In genomic region chr1:27504588-27505419, GRCh38 we compare ENCODE assay signal across 9 cellular contexts. TPM values are rescaled to one million over a fixed set of nuclear protein-coding genes. Genes with fewer than 3 reads are reported as not detected.
DNase-seq lines count a peak whose midpoint lies in the region; ATAC-seq and TF ChIP-seq lines count a peak whose summit lies in the region.
"Had no signal": no experiment of that assay in that cellular context is flagged by ENCODE, and none has a peak within 500 bp of the region (broad histone marks: within the 10 kb centered on the region; RNA-seq: fewer than 3 reads in every experiment).

No MANE protein-coding gene starts in this region.

- CTCF ChIA-PET in OCI-LY7 (lab: Charles Lee; ENCODE audit: unreplicated experiment): no interaction called here

- intact Hi-C loops in OCI-LY7 (cut with micrococcal nuclease; ENCODE audit: unreplicated experiment): no loop called here

- H2AFZ ChIP-seq in OCI-LY7 (ENCODE audit: low read length): peak overlapping the region; percentile 30; the same call in 1 of the 2 replicates

- ATAC-seq in HG02973 (IDR thresholded peaks at IDR 0.05; ENCODE audit: unreplicated experiment) (no peak), HG03457 (IDR thresholded peaks at IDR 0.05; ENCODE audit: unreplicated experiment) (no peak), GM21737 (IDR thresholded peaks at IDR 0.05; ENCODE audit: unreplicated experiment) (no peak)

- H3K27ac ChIP-seq in OCI-LY7 (ENCODE audit: low read depth, low read length, poor library complexity, severe bottlenecking) (no peak overlapping the region), temporal lobe (ENCODE audit: low read depth, low read length) (peak overlapping the region; percentile 99)

- POLR2A ChIA-PET in OCI-LY7 (lab: Charles Lee): no interaction called here

- peaks cover 10% of the 10 kb centered on the region for H3K4me1 ChIP-seq in OCI-LY7 (ENCODE audit: insufficient read depth, low read length, poor library complexity, severe bottlenecking)

- H3K9me3 ChIP-seq in OCI-LY7 (ENCODE audit: low read length): no peaks in the 10 kb centered on the region

- TF ChIP-seq CTCF in OCI-LY7 (conservative IDR thresholded peaks at IDR 0.05; ENCODE audit: low read length) (no peak), epithelial cell of esophagus (IDR thresholded peaks at IDR 0.05; ENCODE audit: insufficient read depth, low read depth, low read length, missing control alignments) (no peak)

- no peaks in the 10 kb centered on the region for H3K36me3 ChIP-seq in OCI-LY7 (ENCODE audit: insufficient read depth, low read length)

- no peak overlapping the region for H3K4me2 ChIP-seq in OCI-LY7 (ENCODE audit: low read length)

- H3K4me3 ChIP-seq in OCI-LY7 (ENCODE audit: low read depth, low read length, poor library complexity, severe bottlenecking) (no peak overlapping the region), epithelial cell of esophagus (ENCODE audit: low read length) (no peak overlapping the region)

- H3K79me2 ChIP-seq in OCI-LY7 (ENCODE audit: insufficient read depth, low read depth, low read length): no peaks in the 10 kb centered on the region

- no peaks in the 10 kb centered on the region for H3K9me2 ChIP-seq in OCI-LY7 (ENCODE audit: insufficient read depth, low read length)

- H4K20me1 ChIP-seq in OCI-LY7 (ENCODE audit: insufficient read depth, low read length): no peaks in the 10 kb centered on the region

- DNase-seq in OCI-LY7 (ENCODE audit: low spot score) (no peak), epithelial cell of esophagus (ENCODE audit: low read depth) (peak; percentile 58), medulla oblongata (ENCODE audit: extremely low spot score) (peak; percentile 95), NCI-H2029 (lab: John Stamatoyannopoulos, UW) (no peak)
- DNase-seq: NCI-H1105 treated with DMSO at 0.1 percent for 48 hours had no signal

- BruUV-seq in OCI-LY7 (replicated peaks; lab: Mats Ljungman, UMichigan): no TSS peak

RNA-seq across cellular contexts. Expression of gene WASF2, which starts 14.8 kb away (rescaled TPM):
- total RNA-seq in OCI-LY7 (2014; rRNA removed; shearing (Covaris generic)): 25.1 and 26.9 TPM in 2 replicates
- total RNA-seq in OCI-LY7 (2022) (106 and 110 TPM in 2 replicates), temporal lobe (10.1 TPM)

Comparison
In these comparisons a context has a peak if more than half of its experiments do, and no peak if none do; other contexts are left out.
1. DNase-seq: peak in epithelial cell of esophagus (single experiment) and medulla oblongata (single experiment); none in OCI-LY7 (single experiment) and NCI-H2029 (single experiment).